ENCODE assay signal across 8 cellular contexts in genomic region chr1:172746091-172746949, GRCh38.
DNase-seq lines count a peak whose midpoint lies in the region; ATAC-seq and TF ChIP-seq lines count a peak whose summit lies in the region.

No MANE protein-coding gene starts in this region.

- peaks cover 24% of the 10 kb centered on the region for H3K4me1 ChIP-seq in CD8-positive, alpha-beta memory T cell (ENCODE audit: insufficient read depth, low read length)
- peaks cover 18% of the 10 kb centered on the region for H3K4me1 ChIP-seq in SJCRH30
- H3K4me1 ChIP-seq in colonic mucosa: peaks cover 4% of the 10 kb centered on the region
- peaks cover 4 to 15% of the 10 kb centered on the region in 2 donors for H3K4me1 ChIP-seq in muscle layer of duodenum (ENCODE audit: control insufficient read depth in 1 of 2, insufficient read depth in 2 of 2, low read length in 2 of 2)

- DNase-seq in CD8-positive, alpha-beta memory T cell: peak in 4 of 5 donors; percentile 16 to 72 (median 67)
- peak; percentile 63 to 78 for DNase-seq in SJCRH30
- DNase-seq in colonic mucosa: peak; percentile 36
- DNase-seq in SK-N-DZ (ENCODE audit: low spot score): no peak
- DNase-seq in NCI-H345 (lab: John Stamatoyannopoulos, UW): no peak

- no peak for TF ChIP-seq CTCF in colonic mucosa (IDR thresholded peaks at IDR 0.05)

- H3K36me3 ChIP-seq in CD8-positive, alpha-beta memory T cell (ENCODE audit: insufficient read depth, low read length): no peaks in the 10 kb centered on the region
- no peaks in the 10 kb centered on the region for H3K36me3 ChIP-seq in SJCRH30
- no peaks in the 10 kb centered on the region for H3K36me3 ChIP-seq in colonic mucosa
- no peaks in the 10 kb centered on the region for H3K36me3 ChIP-seq in muscle layer of duodenum (ENCODE audit: control insufficient read depth in 1 of 2, insufficient read depth in 2 of 2, low read length in 2 of 2)

- peak overlapping the region in 6 of 7 donors; percentile 34 to 81 (median 70) for H3K4me3 Mint-ChIP-seq in CD8-positive, alpha-beta memory T cell

- H3K4me1 Mint-ChIP-seq in CD8-positive, alpha-beta memory T cell: peaks cover 31 to 39% (median 36%) of the 10 kb centered on the region in 3 donors

- peak overlapping the region in 7 of 8 donors; percentile 27 to 86 (median 74) for H3K27ac Mint-ChIP-seq in CD8-positive, alpha-beta memory T cell

- no peaks in the 10 kb centered on the region for H3K9me3 ChIP-seq in CD8-positive, alpha-beta memory T cell (ENCODE audit: low read length)
- H3K9me3 ChIP-seq in SJCRH30 (replicated peaks): no peaks in the 10 kb centered on the region
- H3K9me3 ChIP-seq in colonic mucosa: no peaks in the 10 kb centered on the region
- H3K9me3 ChIP-seq in muscle layer of duodenum (ENCODE audit: control insufficient read depth in 1 of 2, low read length in 2 of 2): no peaks in the 10 kb centered on the region

- peaks cover 0 to 6% of the 10 kb centered on the region in 2 donors for H3K27me3 Mint-ChIP-seq in CD8-positive, alpha-beta memory T cell

- no peaks in the 10 kb centered on the region for H3K36me3 Mint-ChIP-seq in CD8-positive, alpha-beta memory T cell

- intact Hi-C loops in colonic mucosa (cut with DNase I): loop anchor here (10.0 kb wide), 2 partner anchors 668 to 1468 kb away; no protein-coding TSS in a partner anchor

- no peak overlapping the region for H3K9ac ChIP-seq in colonic mucosa (ENCODE audit: low read depth in 2 of 2, low read length in 2 of 2)

- no peaks in the 10 kb centered on the region for H3K27me3 ChIP-seq in CD8-positive, alpha-beta memory T cell (ENCODE audit: insufficient read depth, low read length, poor library complexity, severe bottlenecking)
- H3K27me3 ChIP-seq in SJCRH30 (no peaks in the 10 kb centered on the region; the same call in 1 of the 2 replicates), colonic mucosa (no peaks in the 10 kb centered on the region), muscle layer of duodenum (ENCODE audit: low read depth, low read length) (no peaks in the 10 kb centered on the region)

- CTCF ChIA-PET in CD8-positive, alpha-beta memory T cell (lab: Charles Lee): interaction anchor here (0.9 to 8.1 kb wide), 6 partner anchors 44 to 683 kb away, joined by 3 to 119 read pairs (median 4); partner anchors contain the start of gene TNFSF4

- H3K27ac ChIP-seq in CD8-positive, alpha-beta memory T cell (ENCODE audit: low read depth, low read length): no peak overlapping the region
- H3K27ac ChIP-seq in SJCRH30: no peak overlapping the region
- H3K27ac ChIP-seq in colonic mucosa: peak overlapping the region; percentile 53
- peak overlapping the region; percentile 72 for H3K27ac ChIP-seq in muscle layer of duodenum (ENCODE audit: low read length)

- no peak overlapping the region for H3K4me3 ChIP-seq in CD8-positive, alpha-beta memory T cell (ENCODE audit: low read length)
- no peak overlapping the region for H3K4me3 ChIP-seq in SJCRH30
- no peak overlapping the region for H3K4me3 ChIP-seq in colonic mucosa
- H3K4me3 ChIP-seq in muscle layer of duodenum (ENCODE audit: low read depth in 1 of 2, low read length in 2 of 2): peak overlapping the region in 1 of 2 donors; percentile 14

- no peaks in the 10 kb centered on the region for H3K9me3 Mint-ChIP-seq in CD8-positive, alpha-beta memory T cell

- ATAC-seq in GM19328 (IDR thresholded peaks at IDR 0.05; ENCODE audit: unreplicated experiment) (peak; percentile 81), HG03280 (IDR thresholded peaks at IDR 0.05; ENCODE audit: unreplicated experiment) (peak; percentile 80)

- POLR2A ChIA-PET in CD8-positive, alpha-beta memory T cell (lab: Charles Lee): interaction anchor here (0.9 kb wide), 1 partner anchor 33 kb away, joined by 3 read pairs; no protein-coding TSS in a partner anchor

Comparison
In these comparisons a context has a peak if more than half of its experiments do, and no peak if none do; other contexts are left out.
1. DNase-seq: peak in CD8-positive, alpha-beta memory T cell (4 of 5), SJCRH30 (2 of 2) and colonic mucosa (single experiment); none in SK-N-DZ (single experiment) and NCI-H345 (single experiment).
2. H3K27ac ChIP-seq: peak in colonic mucosa (single experiment) and muscle layer of duodenum (single experiment); none in CD8-positive, alpha-beta memory T cell (single experiment) and SJCRH30 (single experiment).